ENCODE assay signal across 13 cellular contexts in the genomic region with DNA sequence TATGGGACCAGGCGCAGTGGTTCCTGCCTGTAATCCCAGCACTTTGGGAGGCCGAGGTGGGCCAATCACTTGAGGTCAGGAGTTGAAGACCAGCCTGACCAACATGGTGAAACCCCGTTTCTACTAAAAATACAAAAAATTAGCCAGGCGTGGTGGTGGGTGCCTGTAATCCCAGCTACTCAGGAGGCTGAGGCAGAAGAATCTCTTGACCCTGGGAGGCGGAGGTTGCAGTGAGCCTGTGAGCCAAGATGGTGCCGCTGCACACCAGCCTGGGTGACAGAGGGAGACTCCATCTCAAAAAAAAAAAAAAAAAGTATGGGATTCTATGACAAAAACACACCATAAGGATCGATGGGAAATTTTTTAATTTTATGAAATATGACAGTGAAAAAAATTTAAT. TPM values are rescaled to one million over a fixed set of nuclear protein-coding genes. Genes with fewer than 3 reads are reported as not detected.
DNase-seq lines count a peak whose midpoint lies in the region; ATAC-seq and TF ChIP-seq lines count a peak whose summit lies in the region.
"Not testable (repeated sequence)": the region's sequence is repeated elsewhere in the genome, so short reads cannot be mapped to it uniquely, and the experiment has no call there.
"Had no signal": no experiment of that assay in that cellular context is flagged by ENCODE, and none has a peak within 500 bp of the region (broad histone marks: within the 10 kb centered on the region; RNA-seq: fewer than 3 reads in every experiment).

No MANE protein-coding gene starts in this region.

- not testable (repeated sequence) for H3K9me3 ChIP-seq in CD4-positive, alpha-beta memory T cell (ENCODE audit: control insufficient read depth in 1 of 2, low read length in 2 of 2); KOPT-K1 (ENCODE audit: insufficient read depth, low read length, poor library complexity, severe bottlenecking); esophagus squamous epithelium; stomach

- POLR2A ChIA-PET in CD4-positive, alpha-beta memory T cell (lab: Charles Lee; ENCODE audit: partially characterized antibody), result interaction anchor here (0.7 to 9.0 kb wide), 6 partner anchors 8 to 217 kb away, joined by 3 to 197 read pairs (median 6); a partner anchor contains a TSS
- POLR2A ChIA-PET in T-cell (lab: Charles Lee), result interaction anchor here (0.7 to 1.2 kb wide), 3 partner anchors 9 to 338 kb away, joined by 3 to 6 read pairs (median 4); a partner anchor contains a TSS
- POLR2A ChIA-PET in activated CD8-positive, alpha-beta T cell treated with anti-CD3 and anti-CD28 coated beads for 36 hours (lab: Charles Lee), result interaction anchor here (0.6 to 10.7 kb wide), 3 partner anchors 8 to 62 kb away, joined by 3 to 114 read pairs (median 3); a partner anchor contains a TSS

- H3K27me3 ChIP-seq in CD4-positive, alpha-beta memory T cell (ENCODE audit: insufficient read depth, low read length); esophagus squamous epithelium; stomach: not testable (repeated sequence)

- DNase-seq in CD4-positive, alpha-beta memory T cell, result peak in 4 of 5 donors; percentile 30 to 48 (median 38)
- DNase-seq in T-cell (peak in 26 of 34 experiments; percentile 6 to 58 (median 35)), posterior vena cava (ENCODE audit: low spot score) (peak; percentile 70)
- DNase-seq in activated CD8-positive, alpha-beta T cell treated with anti-CD3 and anti-CD28 coated beads for 36 hours, result peak; percentile 63
- peak; percentile 65 for DNase-seq in activated naive CD4-positive, alpha-beta T cell treated with anti-CD3 and anti-CD28 coated beads, Interleukin-2, amount 10 ng/mL, durations not matched to agents 7 days and 5 days
- DNase-seq in esophagus squamous epithelium (lab: John Stamatoyannopoulos, UW); stomach: not testable (repeated sequence)

- H3K27ac ChIP-seq in CD4-positive, alpha-beta memory T cell (ENCODE audit: low read depth, low read length), result peak overlapping the region; percentile 70
- H3K27ac ChIP-seq in KOPT-K1 (ENCODE audit: low read depth, low read length, poor library complexity, severe bottlenecking), result peak overlapping the region; percentile 93
- peak overlapping the region in 3 of 4 donors; percentile 18 to 73 (median 52) for H3K27ac ChIP-seq in esophagus squamous epithelium
- H3K27ac ChIP-seq in stomach, result peak overlapping the region in 4 of 5 donors; percentile 35 to 81 (median 54)

- peak overlapping the region; percentile 45 to 59 for H3K4me3 ChIP-seq in CD4-positive, alpha-beta memory T cell (ENCODE audit: low read length in 2 of 2)
- peak overlapping the region in 3 of 4 donors; percentile 7 to 53 (median 36) for H3K4me3 ChIP-seq in esophagus squamous epithelium
- peak overlapping the region; percentile 12 to 33 (median 20) for H3K4me3 ChIP-seq in stomach

- WGBS in esophagus squamous epithelium, 2 donors, result 58 to 68% methylated on average over 5 to 7 of the region's 7 CpGs
- 72 to 75% (median 74%) methylated on average over 7 of the region's 7 CpGs for WGBS in stomach, 5 donors

- not testable (repeated sequence) for H3K9me3 Mint-ChIP-seq in CD4-positive, alpha-beta memory T cell; T-cell; activated CD8-positive, alpha-beta T cell treated with anti-CD3 and anti-CD28 coated beads for 36 hours; activated naive CD4-positive, alpha-beta T cell treated with anti-CD3 and anti-CD28 coated beads, Interleukin-2, amount 10 ng/mL, durations not matched to agents 7 days and 5 days

- peaks cover 61% of the 10 kb centered on the region for H3K4me1 ChIP-seq in CD4-positive, alpha-beta memory T cell (ENCODE audit: insufficient read depth, low read length)
- not testable (repeated sequence) for H3K4me1 ChIP-seq in esophagus squamous epithelium
- peaks cover 0 to 38% (median 2%) of the 10 kb centered on the region in 4 donors for H3K4me1 ChIP-seq in stomach

- H3K36me3 Mint-ChIP-seq in CD4-positive, alpha-beta memory T cell, result peaks cover 3 to 36% of the 10 kb centered on the region in 2 donors
- H3K36me3 Mint-ChIP-seq in T-cell, result not testable (repeated sequence)
- peaks cover 30% of the 10 kb centered on the region for H3K36me3 Mint-ChIP-seq in activated CD8-positive, alpha-beta T cell treated with anti-CD3 and anti-CD28 coated beads for 36 hours (ENCODE audit: low read depth)
- peaks cover 46% of the 10 kb centered on the region for H3K36me3 Mint-ChIP-seq in activated naive CD4-positive, alpha-beta T cell treated with anti-CD3 and anti-CD28 coated beads, Interleukin-2, amount 10 ng/mL, durations not matched to agents 7 days and 5 days

- not testable (repeated sequence) for H3K27me3 Mint-ChIP-seq in CD4-positive, alpha-beta memory T cell; T-cell; activated CD8-positive, alpha-beta T cell treated with anti-CD3 and anti-CD28 coated beads for 36 hours; activated naive CD4-positive, alpha-beta T cell treated with anti-CD3 and anti-CD28 coated beads, Interleukin-2, amount 10 ng/mL, durations not matched to agents 7 days and 5 days

- peaks cover 31 to 75% (median 48%) of the 10 kb centered on the region in 4 donors for H3K4me1 Mint-ChIP-seq in CD4-positive, alpha-beta memory T cell
- peaks cover 53 to 72% (median 60%) of the 10 kb centered on the region in 3 donors for H3K4me1 Mint-ChIP-seq in T-cell
- H3K4me1 Mint-ChIP-seq in activated CD8-positive, alpha-beta T cell treated with anti-CD3 and anti-CD28 coated beads for 36 hours (ENCODE audit: low read depth), result peaks cover 51% of the 10 kb centered on the region
- peaks cover 57% of the 10 kb centered on the region for H3K4me1 Mint-ChIP-seq in activated naive CD4-positive, alpha-beta T cell treated with anti-CD3 and anti-CD28 coated beads, Interleukin-2, amount 10 ng/mL, durations not matched to agents 7 days and 5 days

- TF ChIP-seq EP300 in stomach (IDR thresholded peaks at IDR 0.05), result not testable (repeated sequence)

- not testable (repeated sequence) for TF ChIP-seq CTCF in activated CD8-positive, alpha-beta T cell treated with anti-CD3 and anti-CD28 coated beads for 36 hours (IDR thresholded peaks at IDR 0.05); esophagus squamous epithelium (IDR thresholded peaks at IDR 0.05); stomach (IDR thresholded peaks at IDR 0.05)

- H3K27ac Mint-ChIP-seq in CD4-positive, alpha-beta memory T cell, result peak overlapping the region; percentile 92 to 98 (median 97)
- peak overlapping the region; percentile 93 to 99 for H3K27ac Mint-ChIP-seq in T-cell
- H3K27ac Mint-ChIP-seq in activated CD8-positive, alpha-beta T cell treated with anti-CD3 and anti-CD28 coated beads for 36 hours, result peak overlapping the region; percentile 98
- H3K27ac Mint-ChIP-seq in activated naive CD4-positive, alpha-beta T cell treated with anti-CD3 and anti-CD28 coated beads, Interleukin-2, amount 10 ng/mL, durations not matched to agents 7 days and 5 days, result peak overlapping the region; percentile 97

- H3K36me3 ChIP-seq in CD4-positive, alpha-beta memory T cell (ENCODE audit: insufficient read depth, low read length); KOPT-K1 (ENCODE audit: insufficient read depth, low read length); esophagus squamous epithelium; stomach: not testable (repeated sequence)

- CTCF ChIA-PET in CD4-positive, alpha-beta memory T cell (lab: Charles Lee; ENCODE audit: partially characterized antibody), result interaction anchor here (1.1 to 2.1 kb wide), 5 partner anchors 8 to 64 kb away, joined by 3 to 9 read pairs (median 4); no protein-coding TSS in a partner anchor
- CTCF ChIA-PET in T-cell (lab: Charles Lee), result interaction anchor here (0.7 to 2.8 kb wide), 6 partner anchors 8 to 317 kb away, joined by 3 to 23 read pairs (median 4); a partner anchor contains a TSS
- CTCF ChIA-PET in activated CD8-positive, alpha-beta T cell treated with anti-CD3 and anti-CD28 coated beads for 36 hours (lab: Charles Lee), result not testable (repeated sequence)
- CTCF ChIA-PET in activated naive CD4-positive, alpha-beta T cell treated with anti-CD3 and anti-CD28 coated beads, Interleukin-2, amount 10 ng/mL, durations not matched to agents 7 days and 5 days (lab: Charles Lee), result interaction anchor here (0.9 to 2.9 kb wide), 2 partner anchors 9 to 60 kb away, joined by 4 to 18 read pairs; a partner anchor contains a TSS

- TF ChIP-seq POLR2A in esophagus squamous epithelium (IDR thresholded peaks at IDR 0.05); stomach (IDR thresholded peaks at IDR 0.05): not testable (repeated sequence)

- H3K4me3 Mint-ChIP-seq in CD4-positive, alpha-beta memory T cell, result peak overlapping the region; percentile 80 to 98 (median 92)
- peak overlapping the region; percentile 77 to 94 (median 88) for H3K4me3 Mint-ChIP-seq in T-cell
- H3K4me3 Mint-ChIP-seq in activated CD8-positive, alpha-beta T cell treated with anti-CD3 and anti-CD28 coated beads for 36 hours, result peak overlapping the region; percentile 90
- H3K4me3 Mint-ChIP-seq in activated naive CD4-positive, alpha-beta T cell treated with anti-CD3 and anti-CD28 coated beads, Interleukin-2, amount 10 ng/mL, durations not matched to agents 7 days and 5 days, result peak overlapping the region; percentile 88

- intact Hi-C loops in CD4-positive, alpha-beta memory T cell (cut with micrococcal nuclease), result loop anchor here (2.0 to 5.0 kb wide), 5 partner anchors 40 to 235 kb away; no protein-coding TSS in a partner anchor
- intact Hi-C loops in activated CD8-positive, alpha-beta T cell treated with anti-CD3 and anti-CD28 coated beads for 36 hours (cut with micrococcal nuclease); esophagus squamous epithelium (cut with DNase I); posterior vena cava (cut with DNase I); stomach (cut with DNase I; ENCODE audit: low total_unique reads): not testable (repeated sequence)

- ATAC-seq in T-cell (replicated peaks in 1 of 4), result peak in 1 of 4 experiments; percentile 25
- not testable (repeated sequence) for ATAC-seq in activated CD8-positive, alpha-beta T cell treated with anti-CD3 and anti-CD28 coated beads for 36 hours

RNA-seq across cellular contexts. Expression of a gene that starts 1.6 kb away (rescaled TPM):
- 100 to 1,000 TPM; 174 to 176 TPM for total RNA-seq in CD4-positive, alpha-beta memory T cell
- 100 to 1,000 TPM in 1 of 2 donors, 10 to 100 TPM in 1; 99.2 to 103 TPM for polyA plus RNA-seq in CD4-positive, alpha-beta memory T cell
- total RNA-seq in T-cell, result 100 to 1,000 TPM in 4 of 5 donors, 10 to 100 TPM in 1; 86.2 to 130 (median 111) TPM
- 10 to 100 TPM; 15.0 to 16.4 TPM for total RNA-seq in activated CD8-positive, alpha-beta T cell treated with anti-CD3 and anti-CD28 coated beads for 36 hours
- 10 to 100 TPM in 1 of 4 donors, 1 to 10 TPM in 3; 1.7 to 13.4 (median 4.2) TPM for total RNA-seq in esophagus squamous epithelium
- total RNA-seq in posterior vena cava, result 10 to 100 TPM in 1 of 2 donors, 1 to 10 TPM in 1; 6.9 to 11.2 TPM
- total RNA-seq in stomach, result 10 to 100 TPM in 1 of 5 donors, 1 to 10 TPM in 4; 1.5 to 21.3 (median 9.8) TPM
- 1 to 10 TPM; 4.4 to 7.6 (median 4.6) TPM for polyA plus RNA-seq in stomach
- total RNA-seq: G401, H9 had no signal

RNA-seq across cellular contexts. Expression of a gene that starts 9.2 kb away (rescaled TPM):
- total RNA-seq in CD4-positive, alpha-beta memory T cell, result 100 to 1,000 TPM; 133 to 139 TPM
- polyA plus RNA-seq in CD4-positive, alpha-beta memory T cell, result 10 to 100 TPM; 70.1 to 76.9 TPM
- total RNA-seq in T-cell, result 10 to 100 TPM; 42.3 to 84.9 (median 80.0) TPM
- total RNA-seq in activated CD8-positive, alpha-beta T cell treated with anti-CD3 and anti-CD28 coated beads for 36 hours, result 10 to 100 TPM; 31.7 to 37.0 TPM
- 10 to 100 TPM in 1 of 4 donors, 1 to 10 TPM in 2, under 1 TPM in 1; 0.68 to 11.1 (median 3.3) TPM for total RNA-seq in esophagus squamous epithelium
- 10 to 100 TPM in 1 of 2 donors, 1 to 10 TPM in 1; 5.5 to 11.2 TPM for total RNA-seq in posterior vena cava
- 1 to 10 TPM in 2 of 5 donors, not detected in 3; 4.5 to 8.8 TPM for total RNA-seq in stomach
- 10 to 100 TPM in 1 of 3 donors, 1 to 10 TPM in 2; 4.4 to 14.5 (median 5.4) TPM for polyA plus RNA-seq in stomach
- total RNA-seq: G401, H9 had no signal

RNA-seq across cellular contexts. Expression of a gene that starts 15.2 kb away (rescaled TPM):
- under 1 TPM; 0.69 to 0.84 TPM for total RNA-seq in CD4-positive, alpha-beta memory T cell
- under 1 TPM in 1 of 2 donors, not detected in 1; 0.61 TPM for polyA plus RNA-seq in CD4-positive, alpha-beta memory T cell
- 1 to 10 TPM in 1 of 5 donors, under 1 TPM in 4; 0.43 to 1.1 (median 0.80) TPM for total RNA-seq in T-cell
- under 1 TPM; 0.11 to 0.18 TPM for total RNA-seq in activated CD8-positive, alpha-beta T cell treated with anti-CD3 and anti-CD28 coated beads for 36 hours
- total RNA-seq in esophagus squamous epithelium, result under 1 TPM in 1 of 4 donors, not detected in 3; 0.76 TPM
- 1 to 10 TPM; 2.1 to 2.9 TPM for total RNA-seq in posterior vena cava
- total RNA-seq in stomach, result 1 to 10 TPM in 1 of 5 donors, not detected in 4; 1.5 TPM
- polyA plus RNA-seq in stomach, result 1 to 10 TPM in 1 of 3 donors, under 1 TPM in 2; 0.50 to 5.7 (median 0.75) TPM
- total RNA-seq: H9, prostate gland, Right ventricle myocardium superior, ureter had no signal
